8 cellular contexts compared by ENCODE assay signal in the genomic region with DNA sequence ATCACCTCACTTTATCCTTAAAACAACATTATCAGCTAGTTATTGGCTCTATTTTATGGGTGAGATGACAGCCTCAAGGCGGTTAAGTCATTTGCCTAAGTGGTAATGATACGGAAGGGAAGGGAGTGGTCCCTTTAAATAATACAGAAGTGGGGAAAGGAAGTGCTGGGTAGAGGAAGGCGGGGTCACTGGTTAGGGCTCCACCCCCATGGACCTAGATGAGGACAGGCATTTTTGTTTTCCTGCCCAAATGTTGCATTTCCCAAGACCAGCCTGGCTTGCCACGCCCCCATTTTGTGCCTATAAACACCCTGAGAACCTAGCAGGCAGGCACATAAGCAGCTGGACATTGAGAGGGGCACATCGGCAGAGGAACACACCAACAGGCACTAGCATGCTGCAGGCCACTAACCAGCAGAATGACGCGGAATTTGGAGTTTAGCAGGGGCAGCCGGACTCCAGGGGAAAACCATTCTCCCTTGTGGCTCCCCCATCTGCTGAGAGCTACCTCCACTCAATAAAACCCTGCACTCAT.
DNase-seq lines count a peak whose midpoint lies in the region; ATAC-seq and TF ChIP-seq lines count a peak whose summit lies in the region.

No MANE protein-coding gene starts in this region.

- H3K4me3 ChIP-seq in GM12865 (ENCODE audit: low read depth, low read length) (no peak overlapping the region), ovary (peak overlapping the region; percentile 2)
- H3K4me3 ChIP-seq in effector memory CD4-positive, alpha-beta T cell (ENCODE audit: insufficient read depth, low read depth, low read length, poor library complexity, severe bottlenecking), result no peak overlapping the region

- TF ChIP-seq CTCF in GM12865 (IDR thresholded peaks at IDR 0.05; ENCODE audit: insufficient read depth, low read depth, low read length, missing control alignments) (no peak), ovary (IDR thresholded peaks at IDR 0.05) (no peak)

- 36 to 67% (median 46%) methylated on average over 8 of the region's 8 CpGs for WGBS in ovary, 3 donors

- H3K4me1 Mint-ChIP-seq in activated naive CD4-positive, alpha-beta T cell treated with anti-CD3 and anti-CD28 coated beads, Interleukin-2, amount 10 ng/mL, durations not matched to agents 7 days and 5 days, result peaks cover 5% of the 10 kb centered on the region
- H3K4me1 Mint-ChIP-seq in stimulated activated naive B cell treated with anti-CD40 and anti-IgM and Interleukin-4, amounts not matched to agents 10 μg/mL and 1 μg/mL and 100 μg/mL, for 72 hours, result no peaks in the 10 kb centered on the region
- H3K4me1 Mint-ChIP-seq in activated CD4-positive, alpha-beta T cell treated with anti-CD3 and anti-CD28 coated beads for 36 hours, result no peaks in the 10 kb centered on the region

- peaks cover 12% of the 10 kb centered on the region for H3K4me1 ChIP-seq in ovary (ENCODE audit: insufficient read depth)
- H3K4me1 ChIP-seq in effector memory CD4-positive, alpha-beta T cell (ENCODE audit: control insufficient read depth, insufficient read depth, low read length, poor library complexity, severe bottlenecking), result no peaks in the 10 kb centered on the region

- TF ChIP-seq POLR2A in erythroblast (IDR thresholded peaks at IDR 0.05; ENCODE audit: low read length) (peak; percentile 32), ovary (IDR thresholded peaks at IDR 0.05) (peak; percentile 39)

- H3K9me3 Mint-ChIP-seq in activated naive CD4-positive, alpha-beta T cell treated with anti-CD3 and anti-CD28 coated beads, Interleukin-2, amount 10 ng/mL, durations not matched to agents 7 days and 5 days, result no peaks in the 10 kb centered on the region
- H3K9me3 Mint-ChIP-seq in stimulated activated naive B cell treated with anti-CD40 and anti-IgM and Interleukin-4, amounts not matched to agents 10 μg/mL and 1 μg/mL and 100 μg/mL, for 72 hours, result no peaks in the 10 kb centered on the region
- H3K9me3 Mint-ChIP-seq in activated CD4-positive, alpha-beta T cell treated with anti-CD3 and anti-CD28 coated beads for 36 hours (ENCODE audit: low read depth), result no peaks in the 10 kb centered on the region

- H3K9me3 ChIP-seq in ovary, result no peaks in the 10 kb centered on the region
- no peaks in the 10 kb centered on the region for H3K9me3 ChIP-seq in effector memory CD4-positive, alpha-beta T cell (ENCODE audit: control insufficient read depth, low read length)

- H3K36me3 ChIP-seq in ovary, result no peaks in the 10 kb centered on the region
- no peaks in the 10 kb centered on the region for H3K36me3 ChIP-seq in effector memory CD4-positive, alpha-beta T cell (ENCODE audit: control insufficient read depth, insufficient read depth, low read length)

- intact Hi-C loops in ovary (cut with DNase I), result no loop called here
- intact Hi-C loops in activated CD4-positive, alpha-beta T cell treated with anti-CD3 and anti-CD28 coated beads for 36 hours (cut with DNase I, micrococcal nuclease), result no loop called here

- TF ChIP-seq EP300 in ovary (IDR thresholded peaks at IDR 0.05), result no peak

- POLR2A ChIA-PET in activated CD4-positive, alpha-beta T cell treated with anti-CD3 and anti-CD28 coated beads for 36 hours (lab: Charles Lee), result no interaction called here

- no peak overlapping the region for H3K4me3 Mint-ChIP-seq in activated naive CD4-positive, alpha-beta T cell treated with anti-CD3 and anti-CD28 coated beads, Interleukin-2, amount 10 ng/mL, durations not matched to agents 7 days and 5 days
- H3K4me3 Mint-ChIP-seq in stimulated activated naive B cell treated with anti-CD40 and anti-IgM and Interleukin-4, amounts not matched to agents 10 μg/mL and 1 μg/mL and 100 μg/mL, for 72 hours, result no peak overlapping the region
- H3K4me3 Mint-ChIP-seq in activated CD4-positive, alpha-beta T cell treated with anti-CD3 and anti-CD28 coated beads for 36 hours, result no peak overlapping the region

- H3K27me3 Mint-ChIP-seq in activated naive CD4-positive, alpha-beta T cell treated with anti-CD3 and anti-CD28 coated beads, Interleukin-2, amount 10 ng/mL, durations not matched to agents 7 days and 5 days, result peaks cover 10% of the 10 kb centered on the region
- peaks cover 0 to 8% of the 10 kb centered on the region in 2 donors for H3K27me3 Mint-ChIP-seq in stimulated activated naive B cell treated with anti-CD40 and anti-IgM and Interleukin-4, amounts not matched to agents 10 μg/mL and 1 μg/mL and 100 μg/mL, for 72 hours
- H3K27me3 Mint-ChIP-seq in activated CD4-positive, alpha-beta T cell treated with anti-CD3 and anti-CD28 coated beads for 36 hours, result peaks cover 8% of the 10 kb centered on the region

- CTCF ChIA-PET in activated naive CD4-positive, alpha-beta T cell treated with anti-CD3 and anti-CD28 coated beads, Interleukin-2, amount 10 ng/mL, durations not matched to agents 7 days and 5 days (lab: Charles Lee), result no interaction called here
- CTCF ChIA-PET in activated CD4-positive, alpha-beta T cell treated with anti-CD3 and anti-CD28 coated beads for 36 hours (lab: Charles Lee), result no interaction called here

- no peak for ATAC-seq in stimulated activated naive B cell treated with anti-CD40 and anti-IgM and Interleukin-4, amounts not matched to agents 10 μg/mL and 1 μg/mL and 100 μg/mL, for 72 hours (replicated peaks)
- no peak for ATAC-seq in activated CD4-positive, alpha-beta T cell treated with anti-CD3 and anti-CD28 coated beads for 36 hours

- H3K27me3 ChIP-seq in ovary, result no peaks in the 10 kb centered on the region
- no peaks in the 10 kb centered on the region for H3K27me3 ChIP-seq in effector memory CD4-positive, alpha-beta T cell (replicated peaks; ENCODE audit: control insufficient read depth, insufficient read depth, low read length, poor library complexity, severe bottlenecking)

- H3K27ac ChIP-seq in ovary, result peak overlapping the region in 1 of 2 donors; percentile 62
- no peak overlapping the region for H3K27ac ChIP-seq in effector memory CD4-positive, alpha-beta T cell (ENCODE audit: insufficient read depth, low read length, poor library complexity, severe bottlenecking)

- peak; percentile 24 for DNase-seq in GM12865 (ENCODE audit: low read depth)
- peak; percentile 79 for DNase-seq in NCI-H526 treated with DMSO at 0.1 percent for 48 hours (lab: John Stamatoyannopoulos, UW)
- peak; percentile 59 to 61 for DNase-seq in erythroblast (lab: John Stamatoyannopoulos, UW)
- DNase-seq in ovary, result peak; percentile 67 to 82 (median 80)
- DNase-seq in effector memory CD4-positive, alpha-beta T cell, result no peak
- no peak for DNase-seq in activated naive CD4-positive, alpha-beta T cell treated with anti-CD3 and anti-CD28 coated beads, Interleukin-2, amount 10 ng/mL, durations not matched to agents 7 days and 5 days
- no peak for DNase-seq in stimulated activated naive B cell treated with anti-CD40 and anti-IgM and Interleukin-4, amounts not matched to agents 10 μg/mL and 1 μg/mL and 100 μg/mL, for 72 hours
- DNase-seq in activated CD4-positive, alpha-beta T cell treated with anti-CD3 and anti-CD28 coated beads for 36 hours, result no peak

- H3K27ac Mint-ChIP-seq in activated naive CD4-positive, alpha-beta T cell treated with anti-CD3 and anti-CD28 coated beads, Interleukin-2, amount 10 ng/mL, durations not matched to agents 7 days and 5 days, result no peak overlapping the region
- no peak overlapping the region for H3K27ac Mint-ChIP-seq in stimulated activated naive B cell treated with anti-CD40 and anti-IgM and Interleukin-4, amounts not matched to agents 10 μg/mL and 1 μg/mL and 100 μg/mL, for 72 hours
- no peak overlapping the region for H3K27ac Mint-ChIP-seq in activated CD4-positive, alpha-beta T cell treated with anti-CD3 and anti-CD28 coated beads for 36 hours

- no peaks in the 10 kb centered on the region for H3K36me3 Mint-ChIP-seq in activated naive CD4-positive, alpha-beta T cell treated with anti-CD3 and anti-CD28 coated beads, Interleukin-2, amount 10 ng/mL, durations not matched to agents 7 days and 5 days
- H3K36me3 Mint-ChIP-seq in stimulated activated naive B cell treated with anti-CD40 and anti-IgM and Interleukin-4, amounts not matched to agents 10 μg/mL and 1 μg/mL and 100 μg/mL, for 72 hours, result no peaks in the 10 kb centered on the region
- H3K36me3 Mint-ChIP-seq in activated CD4-positive, alpha-beta T cell treated with anti-CD3 and anti-CD28 coated beads for 36 hours (ENCODE audit: low read depth), result no peaks in the 10 kb centered on the region

Comparison
In these comparisons a context has a peak if more than half of its experiments do, and no peak if none do; other contexts are left out.
1. DNase-seq: peak in GM12865 (single experiment), NCI-H526 treated with DMSO at 0.1 percent for 48 hours (single experiment), erythroblast (2 of 2) and ovary (5 of 5); none in effector memory CD4-positive, alpha-beta T cell (0 of 3), activated naive CD4-positive, alpha-beta T cell treated with anti-CD3 and anti-CD28 coated beads, Interleukin-2, amount 10 ng/mL, durations not matched to agents 7 days and 5 days (single experiment), stimulated activated naive B cell treated with anti-CD40 and anti-IgM and Interleukin-4, amounts not matched to agents 10 μg/mL and 1 μg/mL and 100 μg/mL, for 72 hours (single experiment) and activated CD4-positive, alpha-beta T cell treated with anti-CD3 and anti-CD28 coated beads for 36 hours (single experiment).